8 cellular contexts compared by ENCODE assay signal in genomic region chr2:241637233-241638062, GRCh38. TPM values are rescaled to one million over a fixed set of nuclear protein-coding genes. Genes with fewer than 3 reads are reported as not detected.
DNase-seq lines count a peak whose midpoint lies in the region; TF ChIP-seq lines count a peak whose summit lies in the region.

ATG4B (plus strand) TSS chr2:241637693; CDS start chr2:241637715, 22 bp downstream.

- H3K4me1 Mint-ChIP-seq in Caco-2 (ENCODE audit: low read depth, unreplicated experiment) = peaks cover 9% of the 10 kb centered on the region

- no peaks in the 10 kb centered on the region for H4K20me1 ChIP-seq in OCI-LY3 (ENCODE audit: insufficient read depth, low read length)

- H3K4me1 ChIP-seq in Caco-2 (no peaks in the 10 kb centered on the region), OCI-LY3 (ENCODE audit: low read length) (peaks cover 13% of the 10 kb centered on the region)

- CTCF ChIA-PET in Caco-2 (lab: Charles Lee) = no interaction called here

- H3K36me3 ChIP-seq in Caco-2 (ENCODE audit: control insufficient read depth, insufficient read depth, low read length) = peaks cover 5% of the 10 kb centered on the region
- H3K36me3 ChIP-seq in OCI-LY3 (replicated peaks; ENCODE audit: low read depth, low read length) = peaks cover 21% of the 10 kb centered on the region

- H3K36me3 Mint-ChIP-seq in Caco-2 (ENCODE audit: insufficient read depth, unreplicated experiment) = peaks cover 39% of the 10 kb centered on the region

- H3K9ac ChIP-seq in OCI-LY3 (ENCODE audit: low read length) = peak within 1 kb of the TSS; percentile 82

- no peaks in the 10 kb centered on the region for H3K9me3 Mint-ChIP-seq in Caco-2 (ENCODE audit: unreplicated experiment)

- peaks cover 87% of the 10 kb centered on the region for H3K79me2 ChIP-seq in OCI-LY3 (ENCODE audit: low read length)

- POLR2A ChIA-PET in Caco-2 (lab: Charles Lee) = no interaction called here

- peak within 1 kb of the TSS; percentile 85 for H3K4me3 Mint-ChIP-seq in Caco-2 (ENCODE audit: unreplicated experiment)

- H3K9me3 ChIP-seq in Caco-2 (no peaks in the 10 kb centered on the region; the same call in 1 of the 2 replicates), OCI-LY3 (ENCODE audit: insufficient read depth, low read length) (no peaks in the 10 kb centered on the region)

- H3K4me3 ChIP-seq in Caco-2 (ENCODE audit: low read depth, low read length) = peak within 1 kb of the TSS; percentile 67
- peak within 1 kb of the TSS; percentile 87 for H3K4me3 ChIP-seq in OCI-LY3 (ENCODE audit: low read length)

- H3K27me3 ChIP-seq in Caco-2 (replicated peaks; ENCODE audit: control insufficient read depth, insufficient read depth, low read length) (no peaks in the 10 kb centered on the region), OCI-LY3 (ENCODE audit: low read depth, low read length) (no peaks in the 10 kb centered on the region)

- peak within 1 kb of the TSS; percentile 72 for H3K27ac Mint-ChIP-seq in Caco-2 (ENCODE audit: unreplicated experiment)

- BruUV-seq in Caco-2 (replicated peaks; lab: Mats Ljungman, UMichigan) = no TSS peak

- TF ChIP-seq CTCF in Caco-2 (IDR thresholded peaks at IDR 0.05; ENCODE audit: insufficient read depth in 1 of 2, low read depth in 1 of 2, low read length in 1 of 2, severe bottlenecking in 1 of 2, unreplicated experiment in 1 of 2) (no peak), GM20000 (IDR thresholded peaks at IDR 0.05; ENCODE audit: extremely low read depth, missing control alignments) (no peak), OCI-LY3 (IDR thresholded peaks at IDR 0.05; ENCODE audit: low read depth, low read length) (no peak)

- H2AFZ ChIP-seq in OCI-LY3 (ENCODE audit: low read depth, low read length) = peak within 1 kb of the TSS; percentile 75; the same call in 1 of the 2 replicates

- DNase-seq in Caco-2 = peak; percentile 79 to 83
- peak; percentile 99 for DNase-seq in GM20000 (ENCODE audit: low spot score)
- DNase-seq in HT1080 (ENCODE audit: low read depth) = peak; percentile 82
- peak; percentile 66 for DNase-seq in activated T-cell treated with anti-CD3 and anti-CD28 coated beads for 1 hour (ENCODE audit: low read depth)
- DNase-seq in epidermal melanocyte (ENCODE audit: insufficient read length, low spot score) = peak; percentile 87
- peak; percentile 77 for DNase-seq in middle frontal gyrus (ENCODE audit: extremely low spot score, low spot score)
- DNase-seq in stimulated activated CD8-positive, alpha-beta memory T cell treated with anti-CD3 and anti-CD28 coated beads, Interleukin-2, amount 100 ng/mL, for 48 hours (ENCODE audit: low read depth in 2 of 2) = peak; percentile 70 to 72

- H3K4me2 ChIP-seq in OCI-LY3 (ENCODE audit: low read length) = peak within 1 kb of the TSS; percentile 96

- intact Hi-C loops in Caco-2 (cut with micrococcal nuclease; ENCODE audit: unreplicated experiment) = no loop called here

- H3K27ac ChIP-seq in OCI-LY3 (ENCODE audit: low read length) = peak within 1 kb of the TSS; percentile 82

- no peaks in the 10 kb centered on the region for H3K27me3 Mint-ChIP-seq in Caco-2 (ENCODE audit: insufficient read depth, unreplicated experiment)

RNA-seq across cellular contexts. Expression of gene ATG4B, which starts in this region (rescaled TPM):
- total RNA-seq in Caco-2 (2022) = 94.5 and 101 TPM in 2 replicates
- total RNA-seq in HT1080 (2014; rRNA removed; shearing (Covaris generic)) = 67.6 and 69.7 TPM in 2 replicates
- polyA plus RNA-seq in HT1080 (2015; cell fraction: cytosol; rRNA removed) = 46.3 and 50.0 TPM in 2 replicates
- polyA plus RNA-seq in HT1080 (2015; cell fraction: nucleus; rRNA removed) = 108 and 124 TPM in 2 replicates

Comparison
In these comparisons a context has a peak if more than half of its experiments do, and no peak if none do; other contexts are left out.
1. Peak in every context shown above with its lines: DNase-seq, H3K4me3 ChIP-seq and H3K27ac ChIP-seq.